13 cellular contexts compared by ENCODE assay signal in the genomic region with DNA sequence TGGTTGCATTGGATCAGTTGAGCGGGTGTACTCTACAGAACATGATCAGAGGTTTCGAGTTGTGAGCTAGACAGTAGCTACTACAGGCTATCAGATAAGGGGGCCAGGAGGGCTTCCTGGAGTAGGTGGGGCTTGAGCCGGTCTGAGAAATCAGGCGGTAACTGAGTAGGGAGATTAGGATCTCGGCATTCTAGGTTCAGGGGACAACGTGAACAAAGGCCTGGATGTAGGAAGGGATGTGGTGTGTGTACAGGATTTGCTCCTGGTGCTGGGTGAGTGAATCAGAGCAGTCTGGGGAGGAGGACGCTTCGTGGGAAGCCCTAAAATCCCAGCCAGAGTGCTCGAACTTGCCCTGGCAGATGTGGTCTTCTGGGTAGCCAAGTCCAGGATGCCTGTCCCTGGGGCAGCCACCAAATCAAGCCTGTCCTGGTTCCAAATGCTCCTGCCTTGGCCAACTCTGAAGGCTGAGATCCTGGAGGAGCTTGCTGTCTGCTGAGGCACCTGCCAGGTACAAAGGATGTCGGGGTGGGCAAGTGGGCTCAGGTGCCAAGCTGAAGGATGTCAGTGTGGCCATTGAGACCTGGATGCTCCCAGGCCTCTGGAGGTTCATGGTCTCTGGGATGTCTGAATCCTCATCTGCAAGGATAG. TPM values are rescaled to one million over a fixed set of nuclear protein-coding genes. Genes with fewer than 3 reads are reported as not detected.
DNase-seq lines count a peak whose midpoint lies in the region; ATAC-seq, FAIRE-seq and TF ChIP-seq lines count a peak whose summit lies in the region.
"Had no signal": no experiment of that assay in that cellular context is flagged by ENCODE, and none has a peak within 500 bp of the region (broad histone marks: within the 10 kb centered on the region; RNA-seq: fewer than 3 reads in every experiment).

No MANE protein-coding gene starts in this region.

- H3K36me3 ChIP-seq in WERI-Rb-1 = no peaks in the 10 kb centered on the region
- H3K36me3 ChIP-seq in iPS-20b (ENCODE audit: insufficient read depth, low read depth, low read length) = no peaks in the 10 kb centered on the region
- H3K36me3 ChIP-seq in gastrocnemius medialis = no peaks in the 10 kb centered on the region
- H3K36me3 ChIP-seq: Peyer's patch, right atrium auricular region had no signal

- no peak for TF ChIP-seq POLR2A in A549 (IDR thresholded peaks at IDR 0.05; ENCODE audit: low read length)
- TF ChIP-seq POLR2A in GM12891 (IDR thresholded peaks at IDR 0.05; ENCODE audit: low read depth, low read length) = no peak
- TF ChIP-seq POLR2A in gastrocnemius medialis (IDR thresholded peaks at IDR 0.05) = no peak

- in situ Hi-C loops in gastrocnemius medialis (cut with MboI; ENCODE audit: low sequenced_read_pairs in 4 of 4) = loop anchor here (5.0 to 25.0 kb wide), 7 partner anchors 38 to 1018 kb away; partner anchors contain the start of gene C5orf47 (in 2 of the 4)

- H3K27me3 ChIP-seq in WERI-Rb-1 (ENCODE audit: insufficient read depth, low read depth, severe bottlenecking) = no peaks in the 10 kb centered on the region
- H3K27me3 ChIP-seq in iPS-20b (ENCODE audit: insufficient read depth, low read length) = peaks cover 27% of the 10 kb centered on the region
- no peaks in the 10 kb centered on the region for H3K27me3 ChIP-seq in gastrocnemius medialis
- H3K27me3 ChIP-seq: Peyer's patch, right atrium auricular region had no signal

- TF ChIP-seq CTCF in A549 (IDR thresholded peaks at IDR 0.05) (no peak), WERI-Rb-1 (IDR thresholded peaks at IDR 0.05; ENCODE audit: low read depth, low read length) (no peak), gastrocnemius medialis (IDR thresholded peaks at IDR 0.05 in 4 of 5, conservative IDR thresholded peaks at IDR 0.05 in 1 of 5) (no peak)

- no peak for TF ChIP-seq EP300 in A549 (IDR thresholded peaks at IDR 0.05)

- CTCF ChIA-PET in A549 (lab: Yijun Ruan, JAX) = interaction anchor here (0.5 to 13.2 kb wide), 57 partner anchors 11 to 1991 kb away, joined by 3 to 140 read pairs (median 5); partner anchors contain the start of genes BOD1 and STC2

- FAIRE-seq in A549 (lab: Jason Lieb, UNC) = no peak
- peak; percentile 38 for FAIRE-seq in GM12891 (lab: Jason Lieb, UNC)

- POLR2A ChIA-PET in A549 (lab: Yijun Ruan, JAX) = interaction anchor here (1.0 kb wide), 1 partner anchor 16 kb away, joined by 3 read pairs; no protein-coding TSS in a partner anchor

- no peak overlapping the region; the same call in 2 of the 3 replicates for H3K4me2 ChIP-seq in A549

- H3K4me1 ChIP-seq in A549 (peaks cover 3% of the 10 kb centered on the region; the same call in 1 of the 3 replicates), iPS-20b (ENCODE audit: insufficient read depth, low read length) (peaks cover 14% of the 10 kb centered on the region; the same call in 1 of the 2 replicates), gastrocnemius medialis (peaks cover 3 to 6% of the 10 kb centered on the region in 2 donors)

- WGBS in A549 (ENCODE audit: missing lambda C conversion rate) = 66% methylated on average over 9 of the region's 10 CpGs

- DNase-seq in A549 (ENCODE audit: low read depth in 1 of 2, low spot score in 1 of 2) = no peak
- no peak for DNase-seq in GM12891 (ENCODE audit: insufficient read length, low spot score)
- no peak for DNase-seq in WERI-Rb-1
- no peak for DNase-seq in DMS153 treated with DMSO at 0.1 percent for 48 hours (lab: John Stamatoyannopoulos, UW; ENCODE audit: unreplicated experiment)
- DNase-seq in gastrocnemius medialis = no peak
- no peak for DNase-seq in kidney glomerular epithelial cell (lab: John Stamatoyannopoulos, UW)
- DNase-seq in kidney tubule cell (ENCODE audit: low spot score) = no peak

- no peak for TF ChIP-seq RAD21 in A549 (conservative IDR thresholded peaks at IDR 0.05 in 1 of 2, IDR thresholded peaks at IDR 0.05 in 1 of 2)

- intact Hi-C loops in gastrocnemius medialis (cut with DNase I; ENCODE audit: low total_unique reads) = loop anchor here (1.0 to 10.0 kb wide), 4 partner anchors 38 to 1020 kb away; partner anchors contain the start of gene C5orf47

- H3K9ac ChIP-seq in iPS-20b (ENCODE audit: low read depth, low read length) = 0 out of 2 replicates have a peak overlapping the region, but pooled peaks have one; percentile 19

- H3K27ac ChIP-seq in A549 (peak overlapping the region in 1 of 2 experiments; percentile 74; a peak in 3 of 6 replicates), WERI-Rb-1 (no peak overlapping the region), iPS-20b (ENCODE audit: low read length) (no peak overlapping the region), gastrocnemius medialis (no peak overlapping the region)
- H3K27ac ChIP-seq: Peyer's patch, right atrium auricular region had no signal

- no peak overlapping the region for H3K4me3 ChIP-seq in A549
- peak overlapping the region; percentile 36 for H3K4me3 ChIP-seq in WERI-Rb-1 (ENCODE audit: low read depth, low read length)
- H3K4me3 ChIP-seq in iPS-20b (ENCODE audit: low read length) = peak overlapping the region; percentile 48
- no peak overlapping the region for H3K4me3 ChIP-seq in gastrocnemius medialis
- H3K4me3 ChIP-seq: Peyer's patch had no signal

- ATAC-seq in A549 = peak; percentile 5 to 17; a peak in 2 of 6 replicates
- no peak for ATAC-seq in gastrocnemius medialis

- H3K9me3 ChIP-seq in A549 = no peaks in the 10 kb centered on the region
- H3K9me3 ChIP-seq in WERI-Rb-1 (ENCODE audit: severe bottlenecking) = peaks cover 2% of the 10 kb centered on the region
- H3K9me3 ChIP-seq in iPS-20b (ENCODE audit: insufficient read depth, low read depth, low read length) = no peaks in the 10 kb centered on the region
- H3K9me3 ChIP-seq in gastrocnemius medialis = no peaks in the 10 kb centered on the region
- H3K9me3 ChIP-seq: Peyer's patch, right atrium auricular region had no signal

TF ChIP-seq in A549, 52 proteins besides CTCF, POLR2A, EP300 and RAD21:
- TF ChIP-seq, protein P1, sequence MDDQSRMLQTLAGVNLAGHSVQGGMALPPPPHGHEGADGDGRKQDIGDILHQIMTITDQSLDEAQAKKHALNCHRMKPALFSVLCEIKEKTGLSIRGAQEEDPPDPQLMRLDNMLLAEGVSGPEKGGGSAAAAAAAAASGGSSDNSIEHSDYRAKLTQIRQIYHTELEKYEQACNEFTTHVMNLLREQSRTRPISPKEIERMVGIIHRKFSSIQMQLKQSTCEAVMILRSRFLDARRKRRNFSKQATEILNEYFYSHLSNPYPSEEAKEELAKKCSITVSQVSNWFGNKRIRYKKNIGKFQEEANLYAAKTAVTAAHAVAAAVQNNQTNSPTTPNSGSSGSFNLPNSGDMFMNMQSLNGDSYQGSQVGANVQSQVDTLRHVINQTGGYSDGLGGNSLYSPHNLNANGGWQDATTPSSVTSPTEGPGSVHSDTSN (IDR thresholded peaks at IDR 0.05) = no peak
- TF ChIP-seq CEBPB (IDR thresholded peaks at IDR 0.05) = no peak
- no peak for TF ChIP-seq TP53 (CRISPR knock-in tag; IDR thresholded peaks at IDR 0.05)
- TF ChIP-seq FOXS1 (CRISPR knock-in tag; IDR thresholded peaks at IDR 0.05) = no peak

TF ChIP-seq in GM12891, 5 proteins besides CTCF, POLR2A, EP300 and RAD21:
- no peak for TF ChIP-seq POLR2AphosphoS5 (IDR thresholded peaks at IDR 0.05; ENCODE audit: low read depth, low read length)
- TF ChIP-seq SPI1 (IDR thresholded peaks at IDR 0.05; ENCODE audit: low read depth, low read length) = no peak
- TF ChIP-seq TAF1 (IDR thresholded peaks at IDR 0.05; ENCODE audit: low read depth, low read length) = no peak
- TF ChIP-seq PAX5 (IDR thresholded peaks at IDR 0.05; ENCODE audit: insufficient read depth, low read length, severe bottlenecking) = no peak
- no peak for TF ChIP-seq POU2F2 (IDR thresholded peaks at IDR 0.05; ENCODE audit: low read depth, low read length)
TF ChIP-seq in GM12891: peak in this region for 0.

RNA-seq across cellular contexts. Expression of gene STC2, which starts 33.4 kb away (rescaled TPM):
- 30.8 and 46.1 TPM in 2 replicates for polyA plus RNA-seq in A549 (2011; rRNA removed)
- 19.1 and 31.4 TPM in 2 replicates for polyA plus RNA-seq in A549 (2012; cell fraction: cytosol; rRNA removed)
- polyA plus RNA-seq in A549 (2012; cell fraction: nucleus; rRNA removed) = 39.8 and 46.9 TPM in 2 replicates
- 45.2 to 66.9 TPM (median 52.3 TPM) in 3 replicates for polyA plus RNA-seq in A549 (2017; fragmentation: RNase III; extraction: RNeasy Plus Mini Kit Qiagen cat#74134 plus additional on column Dnase treatment)
- 23.0 and 41.0 TPM in 2 replicates for polyA minus RNA-seq in A549 (2011; rRNA and poly(A)+ RNA removed)
- 12.0 TPM for polyA plus RNA-seq in GM12891 (2012; ENCODE audit: low read depth, missing spikeins)
- total RNA-seq in gastrocnemius medialis = 10 to 100 TPM in 1 of 4 donors, 1 to 10 TPM in 2, under 1 TPM in 1; 0.39 to 12.7 (median 4.0) TPM

RNA-seq across cellular contexts. Expression of gene NKX2-5, which starts 59.8 kb away (rescaled TPM):
- 3.1 and 4.0 TPM in 2 replicates for polyA plus RNA-seq in A549 (2011; rRNA removed)
- polyA plus RNA-seq in A549 (2012; cell fraction: cytosol; rRNA removed) = 18.4 and 27.2 TPM in 2 replicates
- 19.4 and 23.9 TPM in 2 replicates for polyA plus RNA-seq in A549 (2012; cell fraction: nucleus; rRNA removed)
- 10.2 to 10.9 TPM (median 10.8 TPM) in 3 replicates for polyA plus RNA-seq in A549 (2017; fragmentation: RNase III; extraction: RNeasy Plus Mini Kit Qiagen cat#74134 plus additional on column Dnase treatment)
- polyA minus RNA-seq in A549 (2011; rRNA and poly(A)+ RNA removed) = 1.6 and 1.7 TPM in 2 replicates
- polyA plus RNA-seq in GM12891 (2012; ENCODE audit: low read depth, missing spikeins) = not detected
- total RNA-seq in gastrocnemius medialis = not detected
- total RNA-seq: activated CD4-positive, alpha-beta T cell treated with anti-CD3 and anti-CD28 coated beads, Interleukin-2, amount 10 ng/mL, durations not matched to agents 7 days and 5 days; Peyer's patch had no signal
- polyA plus RNA-seq: AG04450, keratinocyte had no signal

Comparison
In these comparisons a context has a peak if more than half of its experiments do, and no peak if none do; other contexts are left out.
1. ATAC-seq: peak in A549 (2 of 2); none in gastrocnemius medialis (0 of 2).
2. H3K4me3 ChIP-seq: peak in WERI-Rb-1 (single experiment) and iPS-20b (single experiment); none in A549 (single experiment) and gastrocnemius medialis (0 of 4).